2 cellular contexts compared by ENCODE assay signal in genomic region chr9:16336833-16337232, GRCh38.
TF ChIP-seq lines count a peak whose summit lies in the region.

No MANE protein-coding gene starts in this region.

TF ChIP-seq in SK-N-SH, 30 proteins besides CTCF, POLR2A, EP300 and RAD21:
- TF ChIP-seq FOSL2 (IDR thresholded peaks at IDR 0.05; ENCODE audit: borderline replicate concordance, low read depth) (no peak), MXI1 (IDR thresholded peaks at IDR 0.05; ENCODE audit: low read depth, low read length) (no peak), NFIC (IDR thresholded peaks at IDR 0.05; ENCODE audit: borderline replicate concordance) (no peak), JUND (IDR thresholded peaks at IDR 0.05) (no peak)
- TF ChIP-seq, protein P1, sequence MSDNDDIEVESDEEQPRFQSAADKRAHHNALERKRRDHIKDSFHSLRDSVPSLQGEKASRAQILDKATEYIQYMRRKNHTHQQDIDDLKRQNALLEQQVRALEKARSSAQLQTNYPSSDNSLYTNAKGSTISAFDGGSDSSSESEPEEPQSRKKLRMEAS (IDR thresholded peaks at IDR 0.05; ENCODE audit: low read depth), result no peak

TF ChIP-seq in SK-N-SH treated with all-trans-retinoic acid at 6 μM for 48 hours, 23 proteins besides CTCF, POLR2A, EP300 and RAD21:
- no peak for TF ChIP-seq ZNF70 (CRISPR knock-in tag; IDR thresholded peaks at IDR 0.05)
